1 cellular context compared by ENCODE assay signal in the genomic region with DNA sequence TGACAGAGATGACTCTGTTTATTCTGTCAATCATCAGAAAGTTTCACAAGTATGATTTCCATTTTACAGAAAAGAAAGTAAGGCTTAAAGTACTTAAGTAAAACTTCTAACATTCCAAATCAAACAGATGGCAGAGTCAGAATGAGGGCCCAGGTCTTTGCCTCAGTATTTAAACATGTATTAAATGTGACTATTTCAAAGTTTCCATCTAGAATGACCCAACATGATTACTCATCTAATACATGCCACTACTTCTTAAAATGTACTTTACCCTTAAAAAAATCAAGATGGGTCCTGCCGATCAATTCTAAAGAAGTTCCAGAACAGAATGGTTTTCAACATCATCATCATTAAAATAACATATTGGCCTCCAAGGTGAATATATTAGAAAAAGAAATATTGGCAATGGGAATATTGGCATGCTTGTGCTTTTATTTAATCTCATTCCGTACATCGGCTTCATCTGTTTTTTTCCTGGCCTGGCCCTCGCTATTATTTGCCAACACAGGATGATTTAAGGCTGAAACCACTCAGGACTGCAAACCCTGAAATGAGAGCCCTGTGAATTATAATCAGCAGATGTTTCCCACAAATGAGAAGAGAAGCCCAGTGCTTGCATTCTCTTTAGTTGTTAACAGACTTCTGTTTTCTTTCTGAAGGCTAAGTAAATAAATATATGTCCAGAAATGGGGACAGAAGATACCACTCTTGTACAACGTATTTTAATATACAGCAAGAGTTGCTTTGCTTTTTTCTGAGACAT.
TF ChIP-seq lines count a peak whose summit lies in the region.

No MANE protein-coding gene starts in this region.

TF ChIP-seq in SK-N-SH treated with all-trans-retinoic acid at 6 μM for 48 hours, 23 proteins besides CTCF, POLR2A, EP300 and RAD21 (continued from another document):
- TF ChIP-seq, protein P1, sequence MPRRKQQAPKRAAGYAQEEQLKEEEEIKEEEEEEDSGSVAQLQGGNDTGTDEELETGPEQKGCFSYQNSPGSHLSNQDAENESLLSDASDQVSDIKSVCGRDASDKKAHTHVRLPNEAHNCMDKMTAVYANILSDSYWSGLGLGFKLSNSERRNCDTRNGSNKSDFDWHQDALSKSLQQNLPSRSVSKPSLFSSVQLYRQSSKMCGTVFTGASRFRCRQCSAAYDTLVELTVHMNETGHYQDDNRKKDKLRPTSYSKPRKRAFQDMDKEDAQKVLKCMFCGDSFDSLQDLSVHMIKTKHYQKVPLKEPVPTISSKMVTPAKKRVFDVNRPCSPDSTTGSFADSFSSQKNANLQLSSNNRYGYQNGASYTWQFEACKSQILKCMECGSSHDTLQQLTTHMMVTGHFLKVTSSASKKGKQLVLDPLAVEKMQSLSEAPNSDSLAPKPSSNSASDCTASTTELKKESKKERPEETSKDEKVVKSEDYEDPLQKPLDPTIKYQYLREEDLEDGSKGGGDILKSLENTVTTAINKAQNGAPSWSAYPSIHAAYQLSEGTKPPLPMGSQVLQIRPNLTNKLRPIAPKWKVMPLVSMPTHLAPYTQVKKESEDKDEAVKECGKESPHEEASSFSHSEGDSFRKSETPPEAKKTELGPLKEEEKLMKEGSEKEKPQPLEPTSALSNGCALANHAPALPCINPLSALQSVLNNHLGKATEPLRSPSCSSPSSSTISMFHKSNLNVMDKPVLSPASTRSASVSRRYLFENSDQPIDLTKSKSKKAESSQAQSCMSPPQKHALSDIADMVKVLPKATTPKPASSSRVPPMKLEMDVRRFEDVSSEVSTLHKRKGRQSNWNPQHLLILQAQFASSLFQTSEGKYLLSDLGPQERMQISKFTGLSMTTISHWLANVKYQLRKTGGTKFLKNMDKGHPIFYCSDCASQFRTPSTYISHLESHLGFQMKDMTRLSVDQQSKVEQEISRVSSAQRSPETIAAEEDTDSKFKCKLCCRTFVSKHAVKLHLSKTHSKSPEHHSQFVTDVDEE (CRISPR knock-in tag; IDR thresholded peaks at IDR 0.05) = no peak
- TF ChIP-seq BACH2 (CRISPR knock-in tag; IDR thresholded peaks at IDR 0.05; ENCODE audit: borderline replicate concordance) (no peak), ESRRG (CRISPR knock-in tag; IDR thresholded peaks at IDR 0.05) (no peak), ZC3H10 (CRISPR knock-in tag; IDR thresholded peaks at IDR 0.05) (no peak), CSDC2 (CRISPR knock-in tag; IDR thresholded peaks at IDR 0.05) (no peak), ZFP3 (CRISPR knock-in tag; IDR thresholded peaks at IDR 0.05) (no peak), TCF4 (CRISPR knock-in tag; IDR thresholded peaks at IDR 0.05; ENCODE audit: borderline replicate concordance) (no peak), GLIS3 (CRISPR knock-in tag; IDR thresholded peaks at IDR 0.05) (no peak), ZNF70 (CRISPR knock-in tag; IDR thresholded peaks at IDR 0.05) (no peak), PPARA (CRISPR knock-in tag; IDR thresholded peaks at IDR 0.05; ENCODE audit: borderline replicate concordance) (no peak), RARB (CRISPR knock-in tag; IDR thresholded peaks at IDR 0.05) (no peak), ZNF565 (CRISPR knock-in tag; conservative IDR thresholded peaks at IDR 0.05; ENCODE audit: low read depth) (no peak)
- TF ChIP-seq, protein P2, sequence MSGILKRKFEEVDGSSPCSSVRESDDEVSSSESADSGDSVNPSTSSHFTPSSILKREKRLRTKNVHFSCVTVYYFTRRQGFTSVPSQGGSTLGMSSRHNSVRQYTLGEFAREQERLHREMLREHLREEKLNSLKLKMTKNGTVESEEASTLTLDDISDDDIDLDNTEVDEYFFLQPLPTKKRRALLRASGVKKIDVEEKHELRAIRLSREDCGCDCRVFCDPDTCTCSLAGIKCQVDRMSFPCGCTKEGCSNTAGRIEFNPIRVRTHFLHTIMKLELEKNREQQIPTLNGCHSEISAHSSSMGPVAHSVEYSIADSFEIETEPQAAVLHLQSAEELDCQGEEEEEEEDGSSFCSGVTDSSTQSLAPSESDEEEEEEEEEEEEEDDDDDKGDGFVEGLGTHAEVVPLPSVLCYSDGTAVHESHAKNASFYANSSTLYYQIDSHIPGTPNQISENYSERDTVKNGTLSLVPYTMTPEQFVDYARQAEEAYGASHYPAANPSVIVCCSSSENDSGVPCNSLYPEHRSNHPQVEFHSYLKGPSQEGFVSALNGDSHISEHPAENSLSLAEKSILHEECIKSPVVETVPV (CRISPR knock-in tag; IDR thresholded peaks at IDR 0.05) = no peak
